Comparison of ENCODE assay signal across 25 cellular contexts in genomic region chr1:79896136-79896535, GRCh38.
"Had no signal": no experiment of that assay in that cellular context is flagged by ENCODE, and none has a peak within 500 bp of the region (broad histone marks: within the 10 kb centered on the region; RNA-seq: fewer than 3 reads in every experiment).

No MANE protein-coding gene starts in this region.

- H3K27me3 ChIP-seq: body of pancreas, esophagus muscularis mucosa had no signal

- H3K4me3 ChIP-seq: body of pancreas, esophagus muscularis mucosa had no signal

- ATAC-seq: activated CD4-positive, alpha-beta T cell treated with anti-CD3 and anti-CD28 coated beads for 36 hours; activated CD8-positive, alpha-beta memory T cell treated with anti-CD3 and anti-CD28 coated beads, Interleukin-2, amount 10 ng/mL, durations not matched to agents 7 days and 5 days; activated CD8-positive, alpha-beta T cell treated with anti-CD3 and anti-CD28 coated beads, Interleukin-2, amount 10 ng/mL, durations not matched to agents 7 days and 5 days; body of pancreas; effector memory CD8-positive, alpha-beta T cell had no signal

- DNase-seq: activated CD4-positive, alpha-beta memory T cell treated with anti-CD3 and anti-CD28 coated beads for 36 hours; activated CD4-positive, alpha-beta T cell treated with anti-CD3 and anti-CD28 coated beads for 36 hours; activated CD4-positive, alpha-beta T cell treated with anti-CD3 and anti-CD28 coated beads, Interleukin-2, amount 10 ng/mL, durations not matched to agents 24 days and 14 days; activated CD4-positive, CD25-positive, alpha-beta regulatory T cell; activated CD4-positive, CD25-positive, alpha-beta regulatory T cell treated with anti-CD3 and anti-CD28 coated beads, Interleukin-2, amount 50 U/mL, for 72 hours; activated CD8-positive, alpha-beta memory T cell treated with anti-CD3 and anti-CD28 coated beads, Interleukin-2, amount 10 ng/mL, durations not matched to agents 7 days and 5 days; activated CD8-positive, alpha-beta memory T cell treated with anti-CD3 and anti-CD28 coated beads, Interleukin-2, amount 50 U/mL, for 4 hours; activated CD8-positive, alpha-beta T cell treated with anti-CD3 and anti-CD28 coated beads, Interleukin-2, amount 10 ng/mL, durations not matched to agents 7 days and 5 days; activated gamma-delta T cell treated with Interleukin-2 at 50 U/mL for 16 hours; activated naive CD4-positive, alpha-beta T cell treated with anti-CD3 and anti-CD28 coated beads, Interleukin-2, amount 50 U/mL, for 16 hours; activated naive CD4-positive, alpha-beta T cell treated with Interleukin-2 at 50 U/mL for 16 hours; activated T-cell treated with anti-CD3 and anti-CD28 coated beads, Interleukin-2, amount 50 U/mL, for 1 hour; activated T-cell treated with anti-CD3 and anti-CD28 coated beads, Interleukin-2, amount 50 U/mL, for 48 hours; amygdala; aorta; body of pancreas; caudate nucleus; cortex of kidney; dermis blood vessel endothelial cell; effector CD4-positive, alpha-beta T cell; effector memory CD8-positive, alpha-beta T cell; erythroblast; head of caudate nucleus; T-helper 2 cell had no signal

- H3K27ac ChIP-seq: body of pancreas, esophagus muscularis mucosa had no signal

- H3K4me1 ChIP-seq: body of pancreas, esophagus muscularis mucosa had no signal

- H3K9me3 ChIP-seq: body of pancreas, esophagus muscularis mucosa had no signal

- H3K36me3 ChIP-seq: esophagus muscularis mucosa had no signal
